Comparison of ENCODE assay signal across 9 cellular contexts in genomic region chr19:50204811-50205675, GRCh38. TPM values are rescaled to one million over a fixed set of nuclear protein-coding genes. Genes with fewer than 3 reads are reported as not detected.
DNase-seq lines count a peak whose midpoint lies in the region; ATAC-seq and TF ChIP-seq lines count a peak whose summit lies in the region.
"Had no signal": no experiment of that assay in that cellular context is flagged by ENCODE, and none has a peak within 500 bp of the region (broad histone marks: within the 10 kb centered on the region; RNA-seq: fewer than 3 reads in every experiment).

No MANE protein-coding gene starts in this region.

- H3K4me1 Mint-ChIP-seq in stimulated activated naive CD8-positive, alpha-beta T cell treated with anti-CD3 and anti-CD28 coated beads, Interleukin-15, amount 100 ng/mL, for 72 hours = no peaks in the 10 kb centered on the region
- H3K4me1 Mint-ChIP-seq in memory B cell = no peaks in the 10 kb centered on the region

- DNase-seq in stimulated activated naive CD8-positive, alpha-beta T cell treated with anti-CD3 and anti-CD28 coated beads, Interleukin-15, Interleukin-2, amounts not matched to agents 100 U/mL and 50 U/mL, for 24 hours = peak; percentile 8
- no peak for DNase-seq in stimulated activated naive CD8-positive, alpha-beta T cell treated with anti-CD3 and anti-CD28 coated beads, Interleukin-15, amount 100 ng/mL, for 72 hours
- DNase-seq in colonic mucosa (peak; percentile 95), memory B cell (ENCODE audit: low spot score in 2 of 2) (peak in 1 of 2 donors; percentile 6), vagina (ENCODE audit: extremely low spot score in 2 of 2) (no peak), NOMO-1 treated with DMSO at 0.1 percent for 48 hours (lab: John Stamatoyannopoulos, UW; ENCODE audit: unreplicated experiment) (no peak), GM10266 (ENCODE audit: extremely low spot score) (no peak)

- H3K9ac ChIP-seq in colonic mucosa (ENCODE audit: low read depth in 2 of 2, low read length in 2 of 2) = peak overlapping the region; percentile 80 to 89

- H3K27ac ChIP-seq in colonic mucosa = peak overlapping the region; percentile 88
- peak overlapping the region; percentile 73 for H3K27ac ChIP-seq in vagina

- no peaks in the 10 kb centered on the region for H3K9me3 ChIP-seq in colonic mucosa
- H3K9me3 ChIP-seq in vagina = no peaks in the 10 kb centered on the region

- no peak for ATAC-seq in stimulated activated naive CD8-positive, alpha-beta T cell treated with anti-CD3 and anti-CD28 coated beads, Interleukin-15, Interleukin-2, amounts not matched to agents 100 U/mL and 50 U/mL, for 24 hours
- no peak for ATAC-seq in stimulated activated naive CD8-positive, alpha-beta T cell treated with anti-CD3 and anti-CD28 coated beads, Interleukin-15, amount 100 ng/mL, for 72 hours
- ATAC-seq in memory B cell (ENCODE audit: low read depth) (peak; percentile 83), HG02588 (IDR thresholded peaks at IDR 0.05; ENCODE audit: unreplicated experiment) (no peak)

- H3K36me3 Mint-ChIP-seq in memory B cell = peaks cover under 1% of the 10 kb centered on the region

- no peaks in the 10 kb centered on the region for H3K36me3 ChIP-seq in colonic mucosa
- H3K36me3 ChIP-seq in vagina = no peaks in the 10 kb centered on the region

- peaks cover 11% of the 10 kb centered on the region for H3K27me3 ChIP-seq in colonic mucosa
- no peaks in the 10 kb centered on the region for H3K27me3 ChIP-seq in vagina

- intact Hi-C loops in colonic mucosa (cut with DNase I) (no loop called here), vagina (cut with DNase I) (no loop called here)

- H3K4me3 ChIP-seq in colonic mucosa (peak overlapping the region; percentile 30), vagina (peak overlapping the region in 1 of 2 donors; percentile 26)

- no peaks in the 10 kb centered on the region for H3K9me3 Mint-ChIP-seq in stimulated activated naive CD8-positive, alpha-beta T cell treated with anti-CD3 and anti-CD28 coated beads, Interleukin-15, amount 100 ng/mL, for 72 hours
- peaks cover 1% of the 10 kb centered on the region for H3K9me3 Mint-ChIP-seq in memory B cell

- TF ChIP-seq CTCF in colonic mucosa (IDR thresholded peaks at IDR 0.05) (no peak), vagina (IDR thresholded peaks at IDR 0.05) (no peak), GM10266 (IDR thresholded peaks at IDR 0.05; ENCODE audit: control insufficient read depth, insufficient read depth, low read depth, missing control alignments) (no peak)

- no peak for TF ChIP-seq POLR2A in vagina (IDR thresholded peaks at IDR 0.05)

- H3K27ac Mint-ChIP-seq in stimulated activated naive CD8-positive, alpha-beta T cell treated with anti-CD3 and anti-CD28 coated beads, Interleukin-15, amount 100 ng/mL, for 72 hours = no peak overlapping the region
- H3K27ac Mint-ChIP-seq in memory B cell = no peak overlapping the region

- no peaks in the 10 kb centered on the region for H3K4me1 ChIP-seq in colonic mucosa
- peaks cover 9% of the 10 kb centered on the region for H3K4me1 ChIP-seq in vagina

- H3K4me3 Mint-ChIP-seq in stimulated activated naive CD8-positive, alpha-beta T cell treated with anti-CD3 and anti-CD28 coated beads, Interleukin-15, amount 100 ng/mL, for 72 hours = no peak overlapping the region
- no peak overlapping the region for H3K4me3 Mint-ChIP-seq in memory B cell

- H3K27me3 Mint-ChIP-seq in stimulated activated naive CD8-positive, alpha-beta T cell treated with anti-CD3 and anti-CD28 coated beads, Interleukin-15, amount 100 ng/mL, for 72 hours = peaks cover 57% of the 10 kb centered on the region
- peaks cover 19% of the 10 kb centered on the region for H3K27me3 Mint-ChIP-seq in memory B cell

RNA-seq across cellular contexts. Expression of gene MYH14, which starts 1.6 kb away (rescaled TPM):
- 100 to 1,000 TPM; 506 to 509 TPM for total RNA-seq in colonic mucosa
- total RNA-seq in vagina = 51.6 TPM

RNA-seq across cellular contexts. Expression of gene IZUMO2, which starts 42.0 kb away (rescaled TPM):
- total RNA-seq in colonic mucosa (under 1 TPM in 1 of 2 donors, not detected in 1; 0.49 TPM), vagina (not detected)
- total RNA-seq: frontal cortex had no signal

Comparison
In these comparisons a context has a peak if more than half of its experiments do, and no peak if none do; other contexts are left out.
1. DNase-seq: peak in stimulated activated naive CD8-positive, alpha-beta T cell treated with anti-CD3 and anti-CD28 coated beads, Interleukin-15, Interleukin-2, amounts not matched to agents 100 U/mL and 50 U/mL, for 24 hours (single experiment) and colonic mucosa (single experiment); none in stimulated activated naive CD8-positive, alpha-beta T cell treated with anti-CD3 and anti-CD28 coated beads, Interleukin-15, amount 100 ng/mL, for 72 hours (0 of 2), vagina (0 of 2), NOMO-1 treated with DMSO at 0.1 percent for 48 hours (single experiment) and GM10266 (single experiment).